Comparison of ENCODE assay signal across 1 cellular context in the genomic region with DNA sequence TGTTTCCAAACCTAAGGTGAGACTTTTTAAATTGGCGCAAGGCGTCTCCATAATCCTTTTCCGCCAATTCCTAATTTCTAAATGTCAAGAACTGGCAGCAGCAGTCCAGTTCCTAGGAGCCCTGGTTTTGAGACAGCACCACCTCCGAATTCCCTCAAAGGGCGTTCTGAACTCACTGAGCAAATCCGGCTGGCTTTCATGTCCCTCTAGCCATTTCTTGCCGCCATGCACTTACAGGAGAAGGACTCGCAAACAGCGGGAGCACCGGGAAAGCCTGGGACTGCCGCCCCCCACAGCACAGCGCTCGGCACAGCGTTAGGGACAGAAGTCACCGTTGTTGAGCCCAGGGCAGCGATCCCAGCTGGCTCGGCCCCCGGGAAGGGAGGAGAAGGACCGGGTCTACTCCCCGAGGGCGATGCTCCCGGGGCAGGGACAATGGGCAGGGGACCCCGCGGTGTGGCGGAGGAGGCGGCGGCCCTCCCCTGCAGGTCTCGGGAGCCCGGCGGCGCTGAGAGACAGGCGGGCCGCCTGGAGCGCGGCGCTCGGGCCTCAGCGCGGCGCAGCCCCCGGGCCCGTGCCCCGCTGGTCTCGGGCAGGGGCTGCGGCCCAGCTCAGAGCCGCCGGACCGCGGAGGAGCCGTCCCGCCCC.
A peak's percentile ranks its signal among the peaks of the same experiment; 100 is the strongest.
TF ChIP-seq lines count a peak whose summit lies in the region.

No MANE protein-coding gene starts in this region.

TF ChIP-seq in K562, 482 proteins besides CTCF, POLR2A, EP300 and RAD21 (continued from another document and continues in another):
- no peak for TF ChIP-seq CTBP1 (IDR thresholded peaks at IDR 0.05; ENCODE audit: borderline replicate concordance)
- TF ChIP-seq NFE2L1 (tag; IDR thresholded peaks at IDR 0.05; ENCODE audit: borderline replicate concordance, low read depth) = no peak
- TF ChIP-seq, protein P1, sequence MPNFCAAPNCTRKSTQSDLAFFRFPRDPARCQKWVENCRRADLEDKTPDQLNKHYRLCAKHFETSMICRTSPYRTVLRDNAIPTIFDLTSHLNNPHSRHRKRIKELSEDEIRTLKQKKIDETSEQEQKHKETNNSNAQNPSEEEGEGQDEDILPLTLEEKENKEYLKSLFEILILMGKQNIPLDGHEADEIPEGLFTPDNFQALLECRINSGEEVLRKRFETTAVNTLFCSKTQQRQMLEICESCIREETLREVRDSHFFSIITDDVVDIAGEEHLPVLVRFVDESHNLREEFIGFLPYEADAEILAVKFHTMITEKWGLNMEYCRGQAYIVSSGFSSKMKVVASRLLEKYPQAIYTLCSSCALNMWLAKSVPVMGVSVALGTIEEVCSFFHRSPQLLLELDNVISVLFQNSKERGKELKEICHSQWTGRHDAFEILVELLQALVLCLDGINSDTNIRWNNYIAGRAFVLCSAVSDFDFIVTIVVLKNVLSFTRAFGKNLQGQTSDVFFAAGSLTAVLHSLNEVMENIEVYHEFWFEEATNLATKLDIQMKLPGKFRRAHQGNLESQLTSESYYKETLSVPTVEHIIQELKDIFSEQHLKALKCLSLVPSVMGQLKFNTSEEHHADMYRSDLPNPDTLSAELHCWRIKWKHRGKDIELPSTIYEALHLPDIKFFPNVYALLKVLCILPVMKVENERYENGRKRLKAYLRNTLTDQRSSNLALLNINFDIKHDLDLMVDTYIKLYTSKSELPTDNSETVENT (CRISPR knock-in tag; IDR thresholded peaks at IDR 0.05) = no peak
- TF ChIP-seq ZNF143 (CRISPR knock-in tag; IDR thresholded peaks at IDR 0.05) = no peak
- TF ChIP-seq NFRKB (IDR thresholded peaks at IDR 0.05; ENCODE audit: low read depth) = no peak
- TF ChIP-seq ZNF766 (CRISPR knock-in tag; conservative IDR thresholded peaks at IDR 0.05) = 0 out of 2 replicates have a peak, but pooled peaks have one; percentile 19
- TF ChIP-seq ZNF263 (CRISPR knock-in tag; IDR thresholded peaks at IDR 0.05; ENCODE audit: borderline replicate concordance) = peak; percentile 71
- TF ChIP-seq, protein P2, sequence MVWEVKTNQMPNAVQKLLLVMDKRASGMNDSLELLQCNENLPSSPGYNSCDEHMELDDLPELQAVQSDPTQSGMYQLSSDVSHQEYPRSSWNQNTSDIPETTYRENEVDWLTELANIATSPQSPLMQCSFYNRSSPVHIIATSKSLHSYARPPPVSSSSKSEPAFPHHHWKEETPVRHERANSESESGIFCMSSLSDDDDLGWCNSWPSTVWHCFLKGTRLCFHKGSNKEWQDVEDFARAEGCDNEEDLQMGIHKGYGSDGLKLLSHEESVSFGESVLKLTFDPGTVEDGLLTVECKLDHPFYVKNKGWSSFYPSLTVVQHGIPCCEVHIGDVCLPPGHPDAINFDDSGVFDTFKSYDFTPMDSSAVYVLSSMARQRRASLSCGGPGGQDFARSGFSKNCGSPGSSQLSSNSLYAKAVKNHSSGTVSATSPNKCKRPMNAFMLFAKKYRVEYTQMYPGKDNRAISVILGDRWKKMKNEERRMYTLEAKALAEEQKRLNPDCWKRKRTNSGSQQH (CRISPR knock-in tag; IDR thresholded peaks at IDR 0.05) = no peak
- no peak for TF ChIP-seq LEF1 (IDR thresholded peaks at IDR 0.05)
- no peak for TF ChIP-seq SETDB1 (IDR thresholded peaks at IDR 0.05; ENCODE audit: low read length)
- no peak for TF ChIP-seq BHLHE40 (IDR thresholded peaks at IDR 0.05; ENCODE audit: low read length)
- TF ChIP-seq SMAD4 (CRISPR knock-in tag; conservative IDR thresholded peaks at IDR 0.05) = peak; percentile 22; the same call in 1 of the 2 replicates
- TF ChIP-seq PHF20 (IDR thresholded peaks at IDR 0.05; ENCODE audit: partially characterized antibody) = no peak
- peak; percentile 64 for TF ChIP-seq CHD1 (IDR thresholded peaks at IDR 0.05; ENCODE audit: low read length)
- TF ChIP-seq BCOR (IDR thresholded peaks at IDR 0.05) = peak; percentile 67
- TF ChIP-seq, protein P3, sequence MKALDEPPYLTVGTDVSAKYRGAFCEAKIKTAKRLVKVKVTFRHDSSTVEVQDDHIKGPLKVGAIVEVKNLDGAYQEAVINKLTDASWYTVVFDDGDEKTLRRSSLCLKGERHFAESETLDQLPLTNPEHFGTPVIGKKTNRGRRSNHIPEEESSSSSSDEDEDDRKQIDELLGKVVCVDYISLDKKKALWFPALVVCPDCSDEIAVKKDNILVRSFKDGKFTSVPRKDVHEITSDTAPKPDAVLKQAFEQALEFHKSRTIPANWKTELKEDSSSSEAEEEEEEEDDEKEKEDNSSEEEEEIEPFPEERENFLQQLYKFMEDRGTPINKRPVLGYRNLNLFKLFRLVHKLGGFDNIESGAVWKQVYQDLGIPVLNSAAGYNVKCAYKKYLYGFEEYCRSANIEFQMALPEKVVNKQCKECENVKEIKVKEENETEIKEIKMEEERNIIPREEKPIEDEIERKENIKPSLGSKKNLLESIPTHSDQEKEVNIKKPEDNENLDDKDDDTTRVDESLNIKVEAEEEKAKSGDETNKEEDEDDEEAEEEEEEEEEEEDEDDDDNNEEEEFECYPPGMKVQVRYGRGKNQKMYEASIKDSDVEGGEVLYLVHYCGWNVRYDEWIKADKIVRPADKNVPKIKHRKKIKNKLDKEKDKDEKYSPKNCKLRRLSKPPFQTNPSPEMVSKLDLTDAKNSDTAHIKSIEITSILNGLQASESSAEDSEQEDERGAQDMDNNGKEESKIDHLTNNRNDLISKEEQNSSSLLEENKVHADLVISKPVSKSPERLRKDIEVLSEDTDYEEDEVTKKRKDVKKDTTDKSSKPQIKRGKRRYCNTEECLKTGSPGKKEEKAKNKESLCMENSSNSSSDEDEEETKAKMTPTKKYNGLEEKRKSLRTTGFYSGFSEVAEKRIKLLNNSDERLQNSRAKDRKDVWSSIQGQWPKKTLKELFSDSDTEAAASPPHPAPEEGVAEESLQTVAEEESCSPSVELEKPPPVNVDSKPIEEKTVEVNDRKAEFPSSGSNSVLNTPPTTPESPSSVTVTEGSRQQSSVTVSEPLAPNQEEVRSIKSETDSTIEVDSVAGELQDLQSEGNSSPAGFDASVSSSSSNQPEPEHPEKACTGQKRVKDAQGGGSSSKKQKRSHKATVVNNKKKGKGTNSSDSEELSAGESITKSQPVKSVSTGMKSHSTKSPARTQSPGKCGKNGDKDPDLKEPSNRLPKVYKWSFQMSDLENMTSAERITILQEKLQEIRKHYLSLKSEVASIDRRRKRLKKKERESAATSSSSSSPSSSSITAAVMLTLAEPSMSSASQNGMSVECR (CRISPR knock-in tag; IDR thresholded peaks at IDR 0.05) = peak; percentile 50; the same call in 1 of the 2 replicates
- no peak for TF ChIP-seq THRAP3 (IDR thresholded peaks at IDR 0.05; ENCODE audit: borderline replicate concordance)
- TF ChIP-seq HNRNPLL (IDR thresholded peaks at IDR 0.05; ENCODE audit: low read depth, low read length, poor library complexity, severe bottlenecking) = peak; percentile 57
- TF ChIP-seq, protein P4, sequence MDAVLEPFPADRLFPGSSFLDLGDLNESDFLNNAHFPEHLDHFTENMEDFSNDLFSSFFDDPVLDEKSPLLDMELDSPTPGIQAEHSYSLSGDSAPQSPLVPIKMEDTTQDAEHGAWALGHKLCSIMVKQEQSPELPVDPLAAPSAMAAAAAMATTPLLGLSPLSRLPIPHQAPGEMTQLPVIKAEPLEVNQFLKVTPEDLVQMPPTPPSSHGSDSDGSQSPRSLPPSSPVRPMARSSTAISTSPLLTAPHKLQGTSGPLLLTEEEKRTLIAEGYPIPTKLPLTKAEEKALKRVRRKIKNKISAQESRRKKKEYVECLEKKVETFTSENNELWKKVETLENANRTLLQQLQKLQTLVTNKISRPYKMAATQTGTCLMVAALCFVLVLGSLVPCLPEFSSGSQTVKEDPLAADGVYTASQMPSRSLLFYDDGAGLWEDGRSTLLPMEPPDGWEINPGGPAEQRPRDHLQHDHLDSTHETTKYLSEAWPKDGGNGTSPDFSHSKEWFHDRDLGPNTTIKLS (IDR thresholded peaks at IDR 0.05; ENCODE audit: borderline replicate concordance, low read depth) = 0 out of 2 replicates have a peak, but pooled peaks have one; percentile 27
- TF ChIP-seq, protein P5, sequence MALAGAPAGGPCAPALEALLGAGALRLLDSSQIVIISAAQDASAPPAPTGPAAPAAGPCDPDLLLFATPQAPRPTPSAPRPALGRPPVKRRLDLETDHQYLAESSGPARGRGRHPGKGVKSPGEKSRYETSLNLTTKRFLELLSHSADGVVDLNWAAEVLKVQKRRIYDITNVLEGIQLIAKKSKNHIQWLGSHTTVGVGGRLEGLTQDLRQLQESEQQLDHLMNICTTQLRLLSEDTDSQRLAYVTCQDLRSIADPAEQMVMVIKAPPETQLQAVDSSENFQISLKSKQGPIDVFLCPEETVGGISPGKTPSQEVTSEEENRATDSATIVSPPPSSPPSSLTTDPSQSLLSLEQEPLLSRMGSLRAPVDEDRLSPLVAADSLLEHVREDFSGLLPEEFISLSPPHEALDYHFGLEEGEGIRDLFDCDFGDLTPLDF (CRISPR knock-in tag; IDR thresholded peaks at IDR 0.05) = no peak
- TF ChIP-seq, protein P6, sequence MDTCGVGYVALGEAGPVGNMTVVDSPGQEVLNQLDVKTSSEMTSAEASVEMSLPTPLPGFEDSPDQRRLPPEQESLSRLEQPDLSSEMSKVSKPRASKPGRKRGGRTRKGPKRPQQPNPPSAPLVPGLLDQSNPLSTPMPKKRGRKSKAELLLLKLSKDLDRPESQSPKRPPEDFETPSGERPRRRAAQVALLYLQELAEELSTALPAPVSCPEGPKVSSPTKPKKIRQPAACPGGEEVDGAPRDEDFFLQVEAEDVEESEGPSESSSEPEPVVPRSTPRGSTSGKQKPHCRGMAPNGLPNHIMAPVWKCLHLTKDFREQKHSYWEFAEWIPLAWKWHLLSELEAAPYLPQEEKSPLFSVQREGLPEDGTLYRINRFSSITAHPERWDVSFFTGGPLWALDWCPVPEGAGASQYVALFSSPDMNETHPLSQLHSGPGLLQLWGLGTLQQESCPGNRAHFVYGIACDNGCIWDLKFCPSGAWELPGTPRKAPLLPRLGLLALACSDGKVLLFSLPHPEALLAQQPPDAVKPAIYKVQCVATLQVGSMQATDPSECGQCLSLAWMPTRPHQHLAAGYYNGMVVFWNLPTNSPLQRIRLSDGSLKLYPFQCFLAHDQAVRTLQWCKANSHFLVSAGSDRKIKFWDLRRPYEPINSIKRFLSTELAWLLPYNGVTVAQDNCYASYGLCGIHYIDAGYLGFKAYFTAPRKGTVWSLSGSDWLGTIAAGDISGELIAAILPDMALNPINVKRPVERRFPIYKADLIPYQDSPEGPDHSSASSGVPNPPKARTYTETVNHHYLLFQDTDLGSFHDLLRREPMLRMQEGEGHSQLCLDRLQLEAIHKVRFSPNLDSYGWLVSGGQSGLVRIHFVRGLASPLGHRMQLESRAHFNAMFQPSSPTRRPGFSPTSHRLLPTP (IDR thresholded peaks at IDR 0.05; ENCODE audit: borderline replicate concordance, extremely low read depth, insufficient read length) = no peak
- TF ChIP-seq, protein P7, sequence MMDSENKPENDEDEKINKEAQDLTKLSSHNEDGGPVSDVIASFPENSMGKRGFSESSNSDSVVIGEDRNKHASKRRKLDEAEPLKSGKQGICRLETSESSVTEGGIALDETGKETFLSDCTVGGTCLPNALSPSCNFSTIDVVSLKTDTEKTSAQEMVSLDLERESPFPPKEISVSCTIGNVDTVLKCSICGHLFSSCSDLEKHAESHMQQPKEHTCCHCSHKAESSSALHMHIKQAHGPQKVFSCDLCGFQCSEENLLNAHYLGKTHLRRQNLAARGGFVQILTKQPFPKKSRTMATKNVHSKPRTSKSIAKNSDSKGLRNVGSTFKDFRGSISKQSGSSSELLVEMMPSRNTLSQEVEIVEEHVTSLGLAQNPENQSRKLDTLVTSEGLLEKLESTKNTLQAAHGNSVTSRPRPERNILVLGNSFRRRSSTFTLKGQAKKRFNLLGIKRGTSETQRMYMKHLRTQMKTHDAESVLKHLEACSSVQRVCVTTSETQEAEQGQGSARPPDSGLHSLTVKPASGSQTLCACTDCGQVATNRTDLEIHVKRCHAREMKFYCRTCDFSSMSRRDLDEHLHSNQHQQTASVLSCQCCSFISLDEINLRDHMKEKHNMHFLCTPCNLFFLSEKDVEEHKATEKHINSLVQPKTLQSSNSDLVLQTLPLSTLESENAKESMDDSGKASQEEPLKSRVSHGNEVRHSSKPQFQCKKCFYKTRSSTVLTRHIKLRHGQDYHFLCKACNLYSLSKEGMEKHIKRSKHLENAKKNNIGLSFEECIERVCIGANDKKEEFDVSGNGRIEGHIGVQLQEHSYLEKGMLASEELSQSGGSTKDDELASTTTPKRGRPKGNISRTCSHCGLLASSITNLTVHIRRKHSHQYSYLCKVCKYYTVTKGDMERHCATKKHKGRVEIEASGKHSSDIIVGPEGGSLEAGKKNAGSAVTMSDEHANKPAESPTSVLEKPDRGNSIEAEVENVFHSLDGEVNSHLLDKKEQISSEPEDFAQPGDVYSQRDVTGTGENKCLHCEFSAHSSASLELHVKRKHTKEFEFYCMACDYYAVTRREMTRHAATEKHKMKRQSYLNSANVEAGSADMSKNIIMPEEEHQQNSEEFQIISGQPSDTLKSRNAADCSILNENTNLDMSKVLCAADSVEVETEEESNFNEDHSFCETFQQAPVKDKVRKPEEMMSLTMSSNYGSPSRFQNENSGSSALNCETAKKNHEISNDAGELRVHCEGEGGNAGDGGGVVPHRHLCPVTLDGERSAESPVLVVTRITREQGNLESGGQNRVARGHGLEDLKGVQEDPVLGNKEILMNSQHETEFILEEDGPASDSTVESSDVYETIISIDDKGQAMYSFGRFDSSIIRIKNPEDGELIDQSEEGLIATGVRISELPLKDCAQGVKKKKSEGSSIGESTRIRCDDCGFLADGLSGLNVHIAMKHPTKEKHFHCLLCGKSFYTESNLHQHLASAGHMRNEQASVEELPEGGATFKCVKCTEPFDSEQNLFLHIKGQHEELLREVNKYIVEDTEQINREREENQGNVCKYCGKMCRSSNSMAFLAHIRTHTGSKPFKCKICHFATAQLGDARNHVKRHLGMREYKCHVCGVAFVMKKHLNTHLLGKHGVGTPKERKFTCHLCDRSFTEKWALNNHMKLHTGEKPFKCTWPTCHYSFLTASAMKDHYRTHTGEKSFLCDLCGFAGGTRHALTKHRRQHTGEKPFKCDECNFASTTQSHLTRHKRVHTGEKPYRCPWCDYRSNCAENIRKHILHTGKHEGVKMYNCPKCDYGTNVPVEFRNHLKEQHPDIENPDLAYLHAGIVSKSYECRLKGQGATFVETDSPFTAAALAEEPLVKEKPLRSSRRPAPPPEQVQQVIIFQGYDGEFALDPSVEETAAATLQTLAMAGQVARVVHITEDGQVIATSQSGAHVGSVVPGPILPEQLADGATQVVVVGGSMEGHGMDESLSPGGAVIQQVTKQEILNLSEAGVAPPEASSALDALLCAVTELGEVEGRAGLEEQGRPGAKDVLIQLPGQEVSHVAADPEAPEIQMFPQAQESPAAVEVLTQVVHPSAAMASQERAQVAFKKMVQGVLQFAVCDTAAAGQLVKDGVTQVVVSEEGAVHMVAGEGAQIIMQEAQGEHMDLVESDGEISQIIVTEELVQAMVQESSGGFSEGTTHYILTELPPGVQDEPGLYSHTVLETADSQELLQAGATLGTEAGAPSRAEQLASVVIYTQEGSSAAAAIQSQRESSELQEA (IDR thresholded peaks at IDR 0.05; ENCODE audit: low read depth) = no peak
- TF ChIP-seq, protein P8, sequence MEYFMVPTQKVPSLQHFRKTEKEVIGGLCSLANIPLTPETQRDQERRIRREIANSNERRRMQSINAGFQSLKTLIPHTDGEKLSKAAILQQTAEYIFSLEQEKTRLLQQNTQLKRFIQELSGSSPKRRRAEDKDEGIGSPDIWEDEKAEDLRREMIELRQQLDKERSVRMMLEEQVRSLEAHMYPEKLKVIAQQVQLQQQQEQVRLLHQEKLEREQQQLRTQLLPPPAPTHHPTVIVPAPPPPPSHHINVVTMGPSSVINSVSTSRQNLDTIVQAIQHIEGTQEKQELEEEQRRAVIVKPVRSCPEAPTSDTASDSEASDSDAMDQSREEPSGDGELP (CRISPR knock-in tag; IDR thresholded peaks at IDR 0.05; ENCODE audit: borderline replicate concordance) = peak; percentile 48; the same call in 1 of the 2 replicates
